ENCODE assay signal across 12 cellular contexts in the genomic region with DNA sequence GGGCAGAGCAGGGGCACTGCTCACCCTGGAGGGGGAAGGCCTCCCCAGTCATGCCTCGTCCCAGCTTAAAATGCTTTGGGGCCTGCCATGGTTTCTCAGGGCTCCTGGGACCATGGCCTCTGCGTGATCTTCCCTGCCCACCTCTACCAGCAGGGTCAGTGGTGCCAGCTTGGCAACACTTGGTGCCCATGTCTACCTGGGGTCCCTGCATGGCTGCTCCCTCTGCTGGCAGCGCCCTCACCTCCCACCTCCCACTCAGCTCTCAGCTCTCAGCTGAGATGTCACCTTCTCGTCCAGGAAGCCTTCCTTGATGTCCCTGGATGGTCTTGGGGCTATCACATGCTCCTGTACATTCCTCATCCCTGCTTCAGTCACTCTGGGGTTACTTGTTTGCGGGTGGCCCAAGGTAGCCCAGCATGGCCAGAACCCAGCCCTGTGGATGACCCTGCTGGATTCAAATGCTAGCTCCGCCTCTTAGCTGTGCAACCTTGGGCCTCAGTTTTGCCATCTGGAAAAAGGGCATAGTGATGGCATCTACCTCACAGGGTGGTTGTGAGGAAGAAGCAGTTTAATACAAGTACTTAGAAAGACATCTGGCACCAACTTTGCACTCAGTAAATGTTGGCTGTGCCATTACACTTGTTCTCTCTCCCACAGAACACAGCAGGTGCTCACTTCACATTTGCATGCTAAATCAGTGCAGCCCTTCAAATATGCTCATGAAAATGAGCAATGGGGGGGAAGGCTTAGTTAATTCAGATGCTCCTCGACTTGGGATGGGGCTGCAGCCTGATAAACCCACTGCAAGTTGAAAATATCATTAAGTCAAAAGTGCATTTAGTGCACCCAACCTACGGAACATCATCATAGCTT. TPM values are rescaled to one million over a fixed set of nuclear protein-coding genes. Genes with fewer than 3 reads are reported as not detected.
DNase-seq lines count a peak whose midpoint lies in the region; ATAC-seq and TF ChIP-seq lines count a peak whose summit lies in the region.
"Had no signal": no experiment of that assay in that cellular context is flagged by ENCODE, and none has a peak within 500 bp of the region (broad histone marks: within the 10 kb centered on the region; RNA-seq: fewer than 3 reads in every experiment).

No MANE protein-coding gene starts in this region.

- 0 out of 3 replicates have a peak overlapping the region, but pooled peaks have one; percentile 48 for H2BK15ac ChIP-seq in IMR-90 (ENCODE audit: low read depth, low read length)

- no peak overlapping the region for H3K4me3 Mint-ChIP-seq in MCF 10A (ENCODE audit: unreplicated experiment)

- H4K20me1 ChIP-seq in mammary epithelial cell (ENCODE audit: insufficient read depth, low read length) (no peaks in the 10 kb centered on the region), IMR-90 (ENCODE audit: insufficient read depth, low read length) (no peaks in the 10 kb centered on the region)

- CTCF ChIA-PET in mammary epithelial cell (lab: Charles Lee; ENCODE audit: low non-redundant PET) = no interaction called here
- CTCF ChIA-PET in MCF 10A (lab: Yijun Ruan, JAX) = interaction anchor here (0.6 to 0.9 kb wide), 3 partner anchors 269 to 330 kb away, joined by 3 to 5 read pairs (median 4); no protein-coding TSS in a partner anchor
- CTCF ChIA-PET in IMR-90 (lab: Yijun Ruan, JAX) = interaction anchor here (0.7 to 2.2 kb wide), 2 partner anchors 172 to 261 kb away, joined by 3 to 7 read pairs; no protein-coding TSS in a partner anchor

- H3K23ac ChIP-seq in IMR-90 (ENCODE audit: low read depth, low read length) = no peak overlapping the region

- POLR2A ChIA-PET in MCF 10A (lab: Yijun Ruan, JAX) (no interaction called here), IMR-90 (lab: Charles Lee; ENCODE audit: unreplicated experiment) (no interaction called here)

- no peak for ATAC-seq in IMR-90 (ENCODE audit: low read depth)
- ATAC-seq: Panc1 had no signal

- peak overlapping the region; percentile 99 for H2AFZ ChIP-seq in mammary epithelial cell (ENCODE audit: low read depth, low read length)
- no peak overlapping the region for H2AFZ ChIP-seq in IMR-90 (replicated peaks; ENCODE audit: low read length, poor library complexity)

- H3K9me3 Mint-ChIP-seq in MCF 10A (ENCODE audit: unreplicated experiment) = peaks cover 10% of the 10 kb centered on the region

- no peak overlapping the region for H4K8ac ChIP-seq in IMR-90 (ENCODE audit: low read depth in 2 of 2, low read length in 2 of 2)

- dilution Hi-C loops in mammary epithelial cell (cut with HindIII; ENCODE audit: low sequenced_read_pairs) (no loop called here), IMR-90 (cut with HindIII; ENCODE audit: low sequenced_read_pairs, unreplicated experiment) (no loop called here)

- H3K4me3 ChIP-seq in mammary epithelial cell (replicated peaks in 1 of 3; ENCODE audit: insufficient read depth in 1 of 3, low read depth in 2 of 3, low read length in 3 of 3) (no peak overlapping the region), IMR-90 (ENCODE audit: insufficient read depth, low read depth, low read length) (no peak overlapping the region), coronary artery (no peak overlapping the region), stomach (no peak overlapping the region)
- H3K4me3 ChIP-seq: sigmoid colon had no signal

- no peak overlapping the region; the same call in 1 of the 2 replicates for H3K18ac ChIP-seq in IMR-90 (ENCODE audit: low read depth, low read length)

- no peak overlapping the region for H2BK5ac ChIP-seq in IMR-90 (ENCODE audit: low read depth, low read length, poor library complexity, severe bottlenecking)

- peak overlapping the region; percentile 52 for H2BK20ac ChIP-seq in IMR-90 (ENCODE audit: low read depth, low read length)

- H3K79me2 ChIP-seq in mammary epithelial cell (ENCODE audit: insufficient read depth, low read length) = no peaks in the 10 kb centered on the region

- H4K91ac ChIP-seq in IMR-90 (ENCODE audit: insufficient read depth, low read depth, low read length) = peak overlapping the region; percentile 32; the same call in 1 of the 2 replicates

- H2AK5ac ChIP-seq in IMR-90 (ENCODE audit: low read depth, low read length) = peak overlapping the region; percentile 20

- no peak for TF ChIP-seq RAD21 in IMR-90 (IDR thresholded peaks at IDR 0.05; ENCODE audit: low read length)

- TF ChIP-seq CTCF in mammary epithelial cell (conservative IDR thresholded peaks at IDR 0.05 in 1 of 2, IDR thresholded peaks at IDR 0.05 in 1 of 2; ENCODE audit: extremely low read depth in 1 of 2, insufficient read depth in 1 of 2, low read depth in 1 of 2, low read length in 2 of 2) (peak in 1 of 2 donors; percentile 29), MCF 10A (IDR thresholded peaks at IDR 0.05; ENCODE audit: unreplicated experiment) (no peak), IMR-90 (conservative IDR thresholded peaks at IDR 0.05; ENCODE audit: low read depth, low read length) (no peak), coronary artery (IDR thresholded peaks at IDR 0.05) (no peak), stomach (IDR thresholded peaks at IDR 0.05) (peak in 1 of 7 experiments; percentile 13)

- no peak overlapping the region for H3K9ac ChIP-seq in mammary epithelial cell (ENCODE audit: insufficient read depth, low read length)
- H3K9ac ChIP-seq in IMR-90 (ENCODE audit: low read depth, low read length) = no peak overlapping the region

- no peak overlapping the region for H3K56ac ChIP-seq in IMR-90 (ENCODE audit: extremely low read depth, insufficient read depth, low read length)

- peak overlapping the region; percentile 33 for H3K27ac ChIP-seq in mammary epithelial cell (ENCODE audit: insufficient read depth, low read depth, low read length)
- H3K27ac ChIP-seq in IMR-90 (ENCODE audit: insufficient read depth, low read length) = no peak overlapping the region
- H3K27ac ChIP-seq in coronary artery = peak overlapping the region; percentile 12 to 84
- H3K27ac ChIP-seq in stomach = peak overlapping the region in 4 of 5 donors; percentile 41 to 62 (median 58)
- H3K27ac ChIP-seq: C4-2B had no signal

- BruUV-seq in mammary epithelial cell (replicated peaks; lab: Mats Ljungman, UMichigan) (no TSS peak), MCF 10A (replicated peaks; lab: Mats Ljungman, UMichigan) (no TSS peak), IMR-90 (replicated peaks; lab: Mats Ljungman, UMichigan) (no TSS peak)

- DNase-seq in mammary epithelial cell = no peak
- no peak for DNase-seq in MCF 10A (ENCODE audit: unreplicated experiment)
- DNase-seq in IMR-90 = no peak
- no peak for DNase-seq in coronary artery (ENCODE audit: low spot score)
- DNase-seq in stomach = no peak
- no peak for DNase-seq in SIG-M5 (lab: John Stamatoyannopoulos, UW)
- DNase-seq in hippocampal formation (lab: John Stamatoyannopoulos, UW) = no peak
- no peak for DNase-seq in kidney glomerular epithelial cell (lab: John Stamatoyannopoulos, UW)
- DNase-seq: NCI-H2029 had no signal

- no peaks in the 10 kb centered on the region; a peak in 1 of 4 replicates for H3K79me1 ChIP-seq in IMR-90 (ENCODE audit: low read depth in 1 of 2, low read length in 2 of 2)

- H3K4ac ChIP-seq in IMR-90 (ENCODE audit: low read depth, low read length) = peak overlapping the region; percentile 15; the same call in 1 of the 2 replicates

- in situ Hi-C loops in mammary epithelial cell (cut with MboI; ENCODE audit: low sequenced_read_pairs in 2 of 2) (no loop called here), IMR-90 (cut with MboI; ENCODE audit: low sequenced_read_pairs) (no loop called here)

- no peak overlapping the region for H3K4me2 ChIP-seq in mammary epithelial cell (ENCODE audit: insufficient read depth, low read depth, low read length)
- no peak overlapping the region for H3K4me2 ChIP-seq in IMR-90 (ENCODE audit: low read depth, low read length)

- 81% methylated on average over 7 of the region's 8 CpGs for WGBS in mammary epithelial cell (ENCODE audit: low coverage, missing lambda C conversion rate)
- 100% methylated on average over 3 of the region's 8 CpGs; no CpG with 5 or more reads in 1 of the 2 experiments for WGBS in IMR-90 (ENCODE audit: extremely low coverage in 2 of 2, insufficient read length in 1 of 2), 2 experiments
- 83 to 90% (median 88%) methylated on average over 7 to 8 of the region's 8 CpGs for WGBS in stomach, 5 donors

- H2BK120ac ChIP-seq in IMR-90 (ENCODE audit: low read depth, low read length) = no peak overlapping the region

- peak overlapping the region; percentile 50 for H2AK9ac ChIP-seq in IMR-90 (replicated peaks; ENCODE audit: low read depth, low read length, poor library complexity)

- no peak overlapping the region for H4K5ac ChIP-seq in IMR-90 (ENCODE audit: low read depth, low read length)

- H3K4me1 ChIP-seq in mammary epithelial cell (ENCODE audit: insufficient read depth, low read length) (peaks cover 17% of the 10 kb centered on the region), IMR-90 (ENCODE audit: control insufficient read depth, insufficient read depth, low read length) (peaks cover 4% of the 10 kb centered on the region; the same call in 1 of the 2 replicates), stomach (peaks cover 19 to 41% (median 33%) of the 10 kb centered on the region in 4 donors)

- no peaks in the 10 kb centered on the region for H3K27me3 Mint-ChIP-seq in MCF 10A (ENCODE audit: insufficient read depth, unreplicated experiment)

- TF ChIP-seq EP300 in stomach (IDR thresholded peaks at IDR 0.05) = no peak

- H3K36me3 ChIP-seq in mammary epithelial cell (ENCODE audit: insufficient read depth, low read length) = no peaks in the 10 kb centered on the region
- H3K36me3 ChIP-seq in IMR-90 (ENCODE audit: control insufficient read depth, insufficient read depth, low read length) = no peaks in the 10 kb centered on the region
- H3K36me3 ChIP-seq in stomach = no peaks in the 10 kb centered on the region
- H3K36me3 ChIP-seq: sigmoid colon had no signal

- peak overlapping the region; percentile 4; the same call in 1 of the 2 replicates for H3K14ac ChIP-seq in IMR-90 (replicated peaks; ENCODE audit: low read depth, low read length)

- intact Hi-C loops in mammary epithelial cell (cut with micrococcal nuclease) (no loop called here), MCF 10A (cut with micrococcal nuclease) (no loop called here), IMR-90 (cut with micrococcal nuclease) (no loop called here), stomach (cut with DNase I; ENCODE audit: low total_unique reads) (loop anchor here (10.0 kb wide), 1 partner anchor 62 kb away; no protein-coding TSS in a partner anchor)

- no peak overlapping the region for H3K27ac Mint-ChIP-seq in MCF 10A (ENCODE audit: low read depth, unreplicated experiment)

- TF ChIP-seq POLR2A in IMR-90 (IDR thresholded peaks at IDR 0.05; ENCODE audit: low read depth, low read length) (no peak), stomach (IDR thresholded peaks at IDR 0.05) (no peak)

- H3K36me3 Mint-ChIP-seq in MCF 10A (ENCODE audit: insufficient read depth, unreplicated experiment) = no peaks in the 10 kb centered on the region

- no peaks in the 10 kb centered on the region for H3K9me3 ChIP-seq in mammary epithelial cell (replicated peaks; ENCODE audit: insufficient read depth, low read length)
- no peaks in the 10 kb centered on the region for H3K9me3 ChIP-seq in IMR-90 (ENCODE audit: control insufficient read depth, insufficient read depth, low read length)
- H3K9me3 ChIP-seq in stomach = no peaks in the 10 kb centered on the region
- H3K9me3 ChIP-seq: sigmoid colon had no signal

- H3K27me3 ChIP-seq in mammary epithelial cell (ENCODE audit: insufficient read depth, low read length) (no peaks in the 10 kb centered on the region), IMR-90 (ENCODE audit: control insufficient read depth, insufficient read depth, low read length) (no peaks in the 10 kb centered on the region), stomach (no peaks in the 10 kb centered on the region)
- H3K27me3 ChIP-seq: sigmoid colon had no signal

- peaks cover 22% of the 10 kb centered on the region for H3K4me1 Mint-ChIP-seq in MCF 10A (ENCODE audit: insufficient read depth, unreplicated experiment)

- no peaks in the 10 kb centered on the region for H3K9me1 ChIP-seq in IMR-90 (ENCODE audit: insufficient read depth, low read length)

RNA-seq across cellular contexts. Expression of a gene that starts 53.5 kb away (rescaled TPM):
- 10 to 100 TPM; 43.5 to 90.8 TPM for total RNA-seq in mammary epithelial cell
- 77.0 TPM for polyA plus RNA-seq in mammary epithelial cell
- polyA minus RNA-seq in mammary epithelial cell = 105 TPM
- total RNA-seq in MCF 10A (2022) = 56.4 and 63.0 TPM in 2 replicates
- 31.7 and 38.0 TPM in 2 replicates for total RNA-seq in IMR-90 (2012; rRNA removed)
- 37.1 and 37.4 TPM in 2 replicates for polyA plus RNA-seq in IMR-90 (2012; rRNA removed)
- polyA plus RNA-seq in IMR-90 (2012; cell fraction: cytosol; rRNA removed) = 27.3 and 29.6 TPM in 2 replicates
- polyA plus RNA-seq in IMR-90 (2012; cell fraction: nucleus; rRNA removed; ENCODE audit: low replicate concordance) = 35.3 and 62.9 TPM in 2 replicates
- total RNA-seq in stomach = 10 to 100 TPM; 13.9 to 26.8 (median 21.7) TPM
- 10 to 100 TPM; 10.8 to 15.3 (median 13.8) TPM for polyA plus RNA-seq in stomach
